ENCODE assay signal across 16 cellular contexts in genomic region chr12:23921099-23921846, GRCh38. TPM values are rescaled to one million over a fixed set of nuclear protein-coding genes. Genes with fewer than 3 reads are reported as not detected.
DNase-seq lines count a peak whose midpoint lies in the region; ATAC-seq and TF ChIP-seq lines count a peak whose summit lies in the region.
"Had no signal": no experiment of that assay in that cellular context is flagged by ENCODE, and none has a peak within 500 bp of the region (broad histone marks: within the 10 kb centered on the region; RNA-seq: fewer than 3 reads in every experiment).

No MANE protein-coding gene starts in this region.

- peak overlapping the region; percentile 34 for H2BK120ac ChIP-seq in mesenchymal stem cell (ENCODE audit: low read depth, low read length)

- H3K36me3 Mint-ChIP-seq in naive thymus-derived CD8-positive, alpha-beta T cell = no peaks in the 10 kb centered on the region

- no peak overlapping the region for H3K4ac ChIP-seq in mesenchymal stem cell (ENCODE audit: low read depth in 1 of 2, low read length in 2 of 2)

- peaks cover 0 to 11% (median 0%) of the 10 kb centered on the region in 9 donors for H3K9me3 Mint-ChIP-seq in naive thymus-derived CD8-positive, alpha-beta T cell

- ATAC-seq in GM18867 (IDR thresholded peaks at IDR 0.05; ENCODE audit: unreplicated experiment) (peak; percentile 59), HG02759 (IDR thresholded peaks at IDR 0.05; ENCODE audit: unreplicated experiment) (peak; percentile 58)
- no peak for ATAC-seq in naive thymus-derived CD8-positive, alpha-beta T cell
- ATAC-seq: left lung, PC-3 had no signal

- H3K23ac ChIP-seq in mesenchymal stem cell (ENCODE audit: low read length in 2 of 2) = no peak overlapping the region

- no peak overlapping the region for H2BK12ac ChIP-seq in mesenchymal stem cell (ENCODE audit: low read length in 2 of 2)

- H3K27ac ChIP-seq in mesenchymal stem cell (ENCODE audit: low read length, poor library complexity, severe bottlenecking) = no peak overlapping the region
- H3K27ac ChIP-seq: left lung had no signal

- WGBS in mesenchymal stem cell = 88% methylated on average over 5 of the region's 5 CpGs

- H3K27me3 Mint-ChIP-seq in naive thymus-derived CD8-positive, alpha-beta T cell = no peaks in the 10 kb centered on the region
- H3K27me3 Mint-ChIP-seq: stimulated activated naive CD8-positive, alpha-beta T cell treated with anti-CD3 and anti-CD28 coated beads, Interleukin-15, Interleukin-2, amounts not matched to agents 100 ng/mL and 50 ng/mL, for 24 hours had no signal

- H3K4me3 ChIP-seq in astrocyte of the spinal cord (ENCODE audit: low read depth, low read length) = no peak overlapping the region
- H3K4me3 ChIP-seq in mesenchymal stem cell (ENCODE audit: insufficient read depth in 1 of 2, low read depth in 1 of 2, low read length in 2 of 2) = no peak overlapping the region
- H3K4me3 ChIP-seq: left lung had no signal

- H2AFZ ChIP-seq in mesenchymal stem cell (ENCODE audit: low read depth, low read length) = no peak overlapping the region

- H3K4me2 ChIP-seq in mesenchymal stem cell (ENCODE audit: low read length, poor library complexity, severe bottlenecking) = no peak overlapping the region

- H3K27ac Mint-ChIP-seq in naive thymus-derived CD8-positive, alpha-beta T cell = no peak overlapping the region
- H3K27ac Mint-ChIP-seq: stimulated activated naive CD8-positive, alpha-beta T cell treated with anti-CD3 and anti-CD28 coated beads, Interleukin-15, Interleukin-2, amounts not matched to agents 100 ng/mL and 50 ng/mL, for 24 hours had no signal

- in situ Hi-C loops in astrocyte of the spinal cord (cut with HindIII; ENCODE audit: low sequenced_read_pairs) = no loop called here

- no peak overlapping the region for H3K4me3 Mint-ChIP-seq in naive thymus-derived CD8-positive, alpha-beta T cell
- H3K4me3 Mint-ChIP-seq: stimulated activated naive CD8-positive, alpha-beta T cell treated with anti-CD3 and anti-CD28 coated beads, Interleukin-15, Interleukin-2, amounts not matched to agents 100 ng/mL and 50 ng/mL, for 24 hours had no signal

- H3K4me1 ChIP-seq in mesenchymal stem cell (ENCODE audit: control insufficient read depth, insufficient read depth, low read depth, low read length) = no peaks in the 10 kb centered on the region
- H3K4me1 ChIP-seq: left lung had no signal

- H3K4me1 Mint-ChIP-seq in naive thymus-derived CD8-positive, alpha-beta T cell = no peaks in the 10 kb centered on the region

- H4K91ac ChIP-seq in mesenchymal stem cell (ENCODE audit: low read length) = no peak overlapping the region

- H3K27me3 ChIP-seq in mesenchymal stem cell (ENCODE audit: control insufficient read depth in 1 of 2, insufficient read depth in 1 of 2, low read length in 2 of 2) = no peaks in the 10 kb centered on the region
- H3K27me3 ChIP-seq: ascending aorta, left lung had no signal

- H3K36me3 ChIP-seq in mesenchymal stem cell (ENCODE audit: control insufficient read depth in 1 of 2, insufficient read depth in 2 of 2, low read depth in 1 of 2, low read length in 2 of 2) = no peaks in the 10 kb centered on the region
- H3K36me3 ChIP-seq: ascending aorta, left lung had no signal

- H2AK5ac ChIP-seq in mesenchymal stem cell (ENCODE audit: low read length, severe bottlenecking) = no peak overlapping the region

- H3K14ac ChIP-seq in mesenchymal stem cell (ENCODE audit: low read length in 2 of 2) = no peak overlapping the region

- H2BK5ac ChIP-seq in mesenchymal stem cell (ENCODE audit: low read depth, low read length, poor library complexity, severe bottlenecking) = no peak overlapping the region

- H2BK15ac ChIP-seq in mesenchymal stem cell (ENCODE audit: low read depth, poor library complexity, severe bottlenecking) = no peak overlapping the region

- POLR2A ChIA-PET in naive thymus-derived CD8-positive, alpha-beta T cell (lab: Charles Lee) = no interaction called here

- no peak overlapping the region for H3K18ac ChIP-seq in mesenchymal stem cell (ENCODE audit: low read depth in 1 of 2, low read length in 2 of 2)

- DNase-seq in astrocyte of the spinal cord (ENCODE audit: low read depth, low spot score) (peak; percentile 30), mesenchymal stem cell (no peak), DMS 273 treated with DMSO at 0.1 percent for 48 hours (lab: John Stamatoyannopoulos, UW) (no peak)
- DNase-seq in naive thymus-derived CD8-positive, alpha-beta T cell = no peak
- no peak for DNase-seq in stimulated activated CD4-positive, alpha-beta T cell treated with anti-CD3 and anti-CD28 coated beads, Interleukin-4, amount 100 ng/mL, for 24 hours
- DNase-seq in activated CD8-positive, alpha-beta memory T cell treated with anti-CD3 and anti-CD28 coated beads for 24 hours = no peak
- DNase-seq: activated gamma-delta T cell, GDM1, left lung, NCI-H187 treated with DMSO at 0.1 percent for 48 hours, NCI-H446 treated with DMSO at 0.1 percent for 48 hours, PC-3 had no signal

- no peaks in the 10 kb centered on the region for H3K79me1 ChIP-seq in mesenchymal stem cell (replicated peaks; ENCODE audit: low read length, poor library complexity, severe bottlenecking)

- H3K9ac ChIP-seq in mesenchymal stem cell (ENCODE audit: low read length) = peak overlapping the region; percentile 42

- H3K9me3 ChIP-seq in mesenchymal stem cell (ENCODE audit: control insufficient read depth, low read length) = no peaks in the 10 kb centered on the region
- H3K9me3 ChIP-seq: ascending aorta, left lung had no signal

- no peak for TF ChIP-seq CTCF in astrocyte of the spinal cord (IDR thresholded peaks at IDR 0.05; ENCODE audit: low read depth, low read length)

- no peak overlapping the region for H4K8ac ChIP-seq in mesenchymal stem cell (ENCODE audit: low read length)

RNA-seq across cellular contexts. Expression of gene SOX5, which starts 28.2 kb away (rescaled TPM):
- 6.9 TPM for polyA plus RNA-seq in mesenchymal stem cell (2013, experiment 1 of 2)
- polyA plus RNA-seq in mesenchymal stem cell (2013, experiment 2 of 2) = 6.8 TPM
- total RNA-seq in naive thymus-derived CD8-positive, alpha-beta T cell = not detected
- not detected for polyA plus RNA-seq in naive thymus-derived CD8-positive, alpha-beta T cell
- total RNA-seq: PC-3 had no signal

Comparison
In these comparisons a context has a peak if more than half of its experiments do, and no peak if none do; other contexts are left out.
1. ATAC-seq: peak in GM18867 (single experiment) and HG02759 (single experiment); none in naive thymus-derived CD8-positive, alpha-beta T cell (0 of 2).